ENCODE assay signal across 27 cellular contexts in the genomic region with DNA sequence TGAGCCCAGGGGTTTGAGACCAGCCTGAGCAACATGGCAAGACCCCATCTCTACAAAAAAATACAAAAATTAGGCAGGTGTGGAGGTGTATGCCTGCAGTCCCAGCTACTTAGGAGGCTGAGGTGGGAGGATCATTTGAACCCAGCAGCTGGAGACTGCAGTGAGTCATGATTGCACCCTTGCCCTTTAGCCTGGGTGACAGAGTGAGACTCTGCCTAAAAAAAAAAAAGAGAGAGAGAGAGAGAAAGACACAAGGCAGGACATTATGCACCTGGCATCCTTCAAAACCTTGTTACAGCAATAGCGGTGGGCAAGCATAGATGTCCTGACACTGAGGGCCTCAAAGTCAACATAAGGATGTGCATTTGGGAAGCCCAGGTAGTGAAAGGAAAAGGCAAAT.
"Had no signal": no experiment of that assay in that cellular context is flagged by ENCODE, and none has a peak within 500 bp of the region (broad histone marks: within the 10 kb centered on the region; RNA-seq: fewer than 3 reads in every experiment).

No MANE protein-coding gene starts in this region.

- H3K27me3 Mint-ChIP-seq: activated CD4-positive, alpha-beta T cell treated with anti-CD3 and anti-CD28 coated beads, Interleukin-2, amount 10 ng/mL, durations not matched to agents 7 days and 5 days; activated naive CD8-positive, alpha-beta T cell treated with anti-CD3 and anti-CD28 coated beads, Interleukin-2, amount 10 ng/mL, durations not matched to agents 7 days and 5 days had no signal

- H3K9me3 ChIP-seq: adrenal gland, MG63 had no signal

- H3K27ac ChIP-seq: adrenal gland, SK-N-MC, VCaP had no signal

- H3K27ac Mint-ChIP-seq: activated CD4-positive, alpha-beta memory T cell treated with anti-CD3 and anti-CD28 coated beads for 36 hours; activated CD4-positive, alpha-beta T cell treated with anti-CD3 and anti-CD28 coated beads, Interleukin-2, amount 10 ng/mL, durations not matched to agents 7 days and 5 days; activated naive CD8-positive, alpha-beta T cell treated with anti-CD3 and anti-CD28 coated beads, Interleukin-2, amount 10 ng/mL, durations not matched to agents 7 days and 5 days; activated T-cell treated with anti-CD3 and anti-CD28 coated beads, Interleukin-2, amount 50 U/mL, for 72 hours; activated T-helper 2 cell treated with anti-CD3 and anti-CD28 coated beads, Interferon-gamma antibody, Interleukin-2, Interleukin-4, amounts not matched to agents 10 μg/mL and 5 μg/mL and 100 μg/mL, durations not matched to agents 14 hours and 24 hours and 36 hours had no signal

- H3K36me3 Mint-ChIP-seq: activated CD4-positive, alpha-beta memory T cell treated with anti-CD3 and anti-CD28 coated beads for 36 hours; activated naive CD8-positive, alpha-beta T cell treated with anti-CD3 and anti-CD28 coated beads, Interleukin-2, amount 10 ng/mL, durations not matched to agents 7 days and 5 days had no signal

- H3K27me3 ChIP-seq: adrenal gland, MG63 had no signal

- H3K4me3 Mint-ChIP-seq: activated CD4-positive, alpha-beta memory T cell treated with anti-CD3 and anti-CD28 coated beads for 36 hours; activated CD4-positive, alpha-beta T cell treated with anti-CD3 and anti-CD28 coated beads, Interleukin-2, amount 10 ng/mL, durations not matched to agents 7 days and 5 days; activated naive CD8-positive, alpha-beta T cell treated with anti-CD3 and anti-CD28 coated beads, Interleukin-2, amount 10 ng/mL, durations not matched to agents 7 days and 5 days; activated T-cell treated with anti-CD3 and anti-CD28 coated beads, Interleukin-2, amount 50 U/mL, for 72 hours had no signal

- DNase-seq: activated CD4-positive, alpha-beta memory T cell treated with anti-CD3 and anti-CD28 coated beads for 36 hours; activated CD4-positive, alpha-beta T cell treated with anti-CD3 and anti-CD28 coated beads, Interleukin-2, amount 10 ng/mL, durations not matched to agents 7 days and 5 days; activated CD4-positive, CD25-positive, alpha-beta regulatory T cell; activated CD8-positive, alpha-beta memory T cell treated with anti-CD3 and anti-CD28 coated beads for 24 hours; activated naive CD4-positive, alpha-beta T cell treated with anti-CD3 and anti-CD28 coated beads, Interleukin-2, amount 50 U/mL, for 16 hours; activated naive CD8-positive, alpha-beta T cell treated with anti-CD3 and anti-CD28 coated beads, Interleukin-2, amount 10 ng/mL, durations not matched to agents 7 days and 5 days; activated T-cell treated with anti-CD3 and anti-CD28 coated beads for 4 hours; activated T-cell treated with anti-CD3 and anti-CD28 coated beads, Interleukin-2, amount 50 U/mL, for 72 hours; adrenal gland; anterior cingulate cortex; MG63; MV-4-11; NCI-H1092 treated with DMSO at 0.1 percent for 48 hours; NCI-H1417 treated with DMSO at 0.1 percent for 48 hours; NCI-H1694; NCI-H2029; NCI-H2107; NCI-H2171 treated with DMSO at 0.1 percent for 48 hours; NCI-H226; NCI-H526; NCI-H82; RPMI8226; T-helper 1 cell had no signal

- H3K9me3 Mint-ChIP-seq: activated CD4-positive, alpha-beta memory T cell treated with anti-CD3 and anti-CD28 coated beads for 36 hours; activated CD4-positive, alpha-beta T cell treated with anti-CD3 and anti-CD28 coated beads, Interleukin-2, amount 10 ng/mL, durations not matched to agents 7 days and 5 days; activated naive CD8-positive, alpha-beta T cell treated with anti-CD3 and anti-CD28 coated beads, Interleukin-2, amount 10 ng/mL, durations not matched to agents 7 days and 5 days; activated T-cell treated with anti-CD3 and anti-CD28 coated beads, Interleukin-2, amount 50 U/mL, for 72 hours; activated T-helper 2 cell treated with anti-CD3 and anti-CD28 coated beads, Interferon-gamma antibody, Interleukin-2, Interleukin-4, amounts not matched to agents 10 μg/mL and 5 μg/mL and 100 μg/mL, durations not matched to agents 14 hours and 24 hours and 36 hours had no signal

- H3K4me3 ChIP-seq: adrenal gland, MG63, SK-N-MC had no signal

- H3K36me3 ChIP-seq: adrenal gland, MG63 had no signal

- ATAC-seq: activated T-cell treated with anti-CD3 and anti-CD28 coated beads, Interleukin-2, amount 50 U/mL, for 72 hours; Right ventricle myocardium inferior had no signal
